ENCODE assay signal across 1 cellular context in genomic region chr10:100972115-100972903, GRCh38.
TF ChIP-seq lines count a peak whose summit lies in the region.

No MANE protein-coding gene starts in this region.

TF ChIP-seq in HepG2, 621 proteins besides CTCF, POLR2A, EP300 and RAD21 (continues in another document):
- TF ChIP-seq ZNF276 (CRISPR knock-in tag; IDR thresholded peaks at IDR 0.05; ENCODE audit: low read depth) (no peak), ZNF766 (CRISPR knock-in tag; IDR thresholded peaks at IDR 0.05; ENCODE audit: borderline replicate concordance) (no peak), NFE2L1 (CRISPR knock-in tag; IDR thresholded peaks at IDR 0.05; ENCODE audit: borderline replicate concordance) (no peak), MLXIP (CRISPR knock-in tag; IDR thresholded peaks at IDR 0.05; ENCODE audit: borderline replicate concordance) (no peak), SNRNP70 (IDR thresholded peaks at IDR 0.05; ENCODE audit: low read depth, low read length) (no peak), NR2F6 (IDR thresholded peaks at IDR 0.05) (peak; percentile 83), NR2F6 (CRISPR knock-in tag; IDR thresholded peaks at IDR 0.05) (peak; percentile 77), ZNF432 (CRISPR knock-in tag; IDR thresholded peaks at IDR 0.05; ENCODE audit: borderline replicate concordance) (no peak), ZNF574 (CRISPR knock-in tag; IDR thresholded peaks at IDR 0.05) (0 out of 2 replicates have a peak, but pooled peaks have one; percentile 12), ZNF337 (CRISPR knock-in tag; IDR thresholded peaks at IDR 0.05; ENCODE audit: borderline replicate concordance, low read depth) (no peak), ZNF333 (CRISPR knock-in tag; IDR thresholded peaks at IDR 0.05; ENCODE audit: borderline replicate concordance) (0 out of 2 replicates have a peak, but pooled peaks have one; percentile 13), NR2C2 (CRISPR knock-in tag; IDR thresholded peaks at IDR 0.05; ENCODE audit: borderline replicate concordance) (peak; percentile 77), KAT7 (CRISPR knock-in tag; IDR thresholded peaks at IDR 0.05; ENCODE audit: borderline replicate concordance) (0 out of 2 replicates have a peak, but pooled peaks have one; percentile 28), NFKB2 (CRISPR knock-in tag; IDR thresholded peaks at IDR 0.05; ENCODE audit: borderline replicate concordance) (peak; percentile 41; the same call in 1 of the 2 replicates), ZNF558 (CRISPR knock-in tag; IDR thresholded peaks at IDR 0.05; ENCODE audit: borderline replicate concordance) (no peak), HNRNPH1 (optimal IDR thresholded peaks at IDR 0.05; ENCODE audit: low read depth, low read length) (no peak), MEIS2 (CRISPR knock-in tag; IDR thresholded peaks at IDR 0.05) (0 out of 2 replicates have a peak, but pooled peaks have one; percentile 34), ZSCAN29 (CRISPR knock-in tag; conservative IDR thresholded peaks at IDR 0.05) (0 out of 2 replicates have a peak, but pooled peaks have one; percentile 29), ZNF232 (CRISPR knock-in tag; IDR thresholded peaks at IDR 0.05; ENCODE audit: borderline replicate concordance) (no peak), MEIS1 (CRISPR knock-in tag; IDR thresholded peaks at IDR 0.05; ENCODE audit: borderline replicate concordance) (no peak), ZNF3 (CRISPR knock-in tag; IDR thresholded peaks at IDR 0.05) (no peak), ZNF670 (CRISPR knock-in tag; IDR thresholded peaks at IDR 0.05; ENCODE audit: borderline replicate concordance) (no peak), TSC22D2 (CRISPR knock-in tag; IDR thresholded peaks at IDR 0.05; ENCODE audit: borderline replicate concordance) (no peak), ZNF205 (CRISPR knock-in tag; IDR thresholded peaks at IDR 0.05) (no peak), RARA (CRISPR knock-in tag; IDR thresholded peaks at IDR 0.05) (peak; percentile 34; the same call in 1 of the 2 replicates)
- TF ChIP-seq, protein P1, sequence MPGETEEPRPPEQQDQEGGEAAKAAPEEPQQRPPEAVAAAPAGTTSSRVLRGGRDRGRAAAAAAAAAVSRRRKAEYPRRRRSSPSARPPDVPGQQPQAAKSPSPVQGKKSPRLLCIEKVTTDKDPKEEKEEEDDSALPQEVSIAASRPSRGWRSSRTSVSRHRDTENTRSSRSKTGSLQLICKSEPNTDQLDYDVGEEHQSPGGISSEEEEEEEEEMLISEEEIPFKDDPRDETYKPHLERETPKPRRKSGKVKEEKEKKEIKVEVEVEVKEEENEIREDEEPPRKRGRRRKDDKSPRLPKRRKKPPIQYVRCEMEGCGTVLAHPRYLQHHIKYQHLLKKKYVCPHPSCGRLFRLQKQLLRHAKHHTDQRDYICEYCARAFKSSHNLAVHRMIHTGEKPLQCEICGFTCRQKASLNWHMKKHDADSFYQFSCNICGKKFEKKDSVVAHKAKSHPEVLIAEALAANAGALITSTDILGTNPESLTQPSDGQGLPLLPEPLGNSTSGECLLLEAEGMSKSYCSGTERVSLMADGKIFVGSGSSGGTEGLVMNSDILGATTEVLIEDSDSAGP (CRISPR knock-in tag; IDR thresholded peaks at IDR 0.05; ENCODE audit: borderline replicate concordance): no peak
- TF ChIP-seq, protein P2, sequence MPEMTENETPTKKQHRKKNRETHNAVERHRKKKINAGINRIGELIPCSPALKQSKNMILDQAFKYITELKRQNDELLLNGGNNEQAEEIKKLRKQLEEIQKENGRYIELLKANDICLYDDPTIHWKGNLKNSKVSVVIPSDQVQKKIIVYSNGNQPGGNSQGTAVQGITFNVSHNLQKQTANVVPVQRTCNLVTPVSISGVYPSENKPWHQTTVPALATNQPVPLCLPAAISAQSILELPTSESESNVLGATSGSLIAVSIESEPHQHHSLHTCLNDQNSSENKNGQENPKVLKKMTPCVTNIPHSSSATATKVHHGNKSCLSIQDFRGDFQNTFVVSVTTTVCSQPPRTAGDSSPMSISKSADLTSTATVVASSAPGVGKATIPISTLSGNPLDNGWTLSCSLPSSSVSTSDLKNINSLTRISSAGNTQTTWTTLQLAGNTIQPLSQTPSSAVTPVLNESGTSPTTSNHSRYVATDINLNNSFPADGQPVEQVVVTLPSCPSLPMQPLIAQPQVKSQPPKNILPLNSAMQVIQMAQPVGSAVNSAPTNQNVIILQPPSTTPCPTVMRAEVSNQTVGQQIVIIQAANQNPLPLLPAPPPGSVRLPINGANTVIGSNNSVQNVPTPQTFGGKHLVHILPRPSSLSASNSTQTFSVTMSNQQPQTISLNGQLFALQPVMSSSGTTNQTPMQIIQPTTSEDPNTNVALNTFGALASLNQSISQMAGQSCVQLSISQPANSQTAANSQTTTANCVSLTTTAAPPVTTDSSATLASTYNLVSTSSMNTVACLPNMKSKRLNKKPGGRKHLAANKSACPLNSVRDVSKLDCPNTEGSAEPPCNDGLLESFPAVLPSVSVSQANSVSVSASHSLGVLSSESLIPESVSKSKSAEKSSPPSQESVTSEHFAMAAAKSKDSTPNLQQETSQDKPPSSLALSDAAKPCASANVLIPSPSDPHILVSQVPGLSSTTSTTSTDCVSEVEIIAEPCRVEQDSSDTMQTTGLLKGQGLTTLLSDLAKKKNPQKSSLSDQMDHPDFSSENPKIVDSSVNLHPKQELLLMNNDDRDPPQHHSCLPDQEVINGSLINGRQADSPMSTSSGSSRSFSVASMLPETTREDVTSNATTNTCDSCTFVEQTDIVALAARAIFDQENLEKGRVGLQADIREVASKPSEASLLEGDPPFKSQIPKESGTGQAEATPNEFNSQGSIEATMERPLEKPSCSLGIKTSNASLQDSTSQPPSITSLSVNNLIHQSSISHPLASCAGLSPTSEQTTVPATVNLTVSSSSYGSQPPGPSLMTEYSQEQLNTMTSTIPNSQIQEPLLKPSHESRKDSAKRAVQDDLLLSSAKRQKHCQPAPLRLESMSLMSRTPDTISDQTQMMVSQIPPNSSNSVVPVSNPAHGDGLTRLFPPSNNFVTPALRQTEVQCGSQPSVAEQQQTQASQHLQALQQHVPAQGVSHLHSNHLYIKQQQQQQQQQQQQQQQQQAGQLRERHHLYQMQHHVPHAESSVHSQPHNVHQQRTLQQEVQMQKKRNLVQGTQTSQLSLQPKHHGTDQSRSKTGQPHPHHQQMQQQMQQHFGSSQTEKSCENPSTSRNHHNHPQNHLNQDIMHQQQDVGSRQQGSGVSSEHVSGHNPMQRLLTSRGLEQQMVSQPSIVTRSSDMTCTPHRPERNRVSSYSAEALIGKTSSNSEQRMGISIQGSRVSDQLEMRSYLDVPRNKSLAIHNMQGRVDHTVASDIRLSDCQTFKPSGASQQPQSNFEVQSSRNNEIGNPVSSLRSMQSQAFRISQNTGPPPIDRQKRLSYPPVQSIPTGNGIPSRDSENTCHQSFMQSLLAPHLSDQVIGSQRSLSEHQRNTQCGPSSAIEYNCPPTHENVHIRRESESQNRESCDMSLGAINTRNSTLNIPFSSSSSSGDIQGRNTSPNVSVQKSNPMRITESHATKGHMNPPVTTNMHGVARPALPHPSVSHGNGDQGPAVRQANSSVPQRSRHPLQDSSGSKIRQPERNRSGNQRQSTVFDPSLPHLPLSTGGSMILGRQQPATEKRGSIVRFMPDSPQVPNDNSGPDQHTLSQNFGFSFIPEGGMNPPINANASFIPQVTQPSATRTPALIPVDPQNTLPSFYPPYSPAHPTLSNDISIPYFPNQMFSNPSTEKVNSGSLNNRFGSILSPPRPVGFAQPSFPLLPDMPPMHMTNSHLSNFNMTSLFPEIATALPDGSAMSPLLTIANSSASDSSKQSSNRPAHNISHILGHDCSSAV (CRISPR knock-in tag; IDR thresholded peaks at IDR 0.05; ENCODE audit: borderline replicate concordance): no peak
- TF ChIP-seq, protein P3, sequence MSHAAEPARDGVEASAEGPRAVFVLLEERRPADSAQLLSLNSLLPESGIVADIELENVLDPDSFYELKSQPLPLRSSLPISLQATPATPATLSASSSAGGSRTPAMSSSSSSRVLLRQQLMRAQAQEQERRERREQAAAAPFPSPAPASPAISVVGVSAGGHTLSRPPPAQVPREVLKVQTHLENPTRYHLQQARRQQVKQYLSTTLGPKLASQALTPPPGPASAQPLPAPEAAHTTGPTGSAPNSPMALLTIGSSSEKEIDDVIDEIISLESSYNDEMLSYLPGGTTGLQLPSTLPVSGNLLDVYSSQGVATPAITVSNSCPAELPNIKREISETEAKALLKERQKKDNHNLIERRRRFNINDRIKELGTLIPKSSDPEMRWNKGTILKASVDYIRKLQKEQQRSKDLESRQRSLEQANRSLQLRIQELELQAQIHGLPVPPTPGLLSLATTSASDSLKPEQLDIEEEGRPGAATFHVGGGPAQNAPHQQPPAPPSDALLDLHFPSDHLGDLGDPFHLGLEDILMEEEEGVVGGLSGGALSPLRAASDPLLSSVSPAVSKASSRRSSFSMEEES (CRISPR knock-in tag; IDR thresholded peaks at IDR 0.05): no peak
- TF ChIP-seq, protein P4, sequence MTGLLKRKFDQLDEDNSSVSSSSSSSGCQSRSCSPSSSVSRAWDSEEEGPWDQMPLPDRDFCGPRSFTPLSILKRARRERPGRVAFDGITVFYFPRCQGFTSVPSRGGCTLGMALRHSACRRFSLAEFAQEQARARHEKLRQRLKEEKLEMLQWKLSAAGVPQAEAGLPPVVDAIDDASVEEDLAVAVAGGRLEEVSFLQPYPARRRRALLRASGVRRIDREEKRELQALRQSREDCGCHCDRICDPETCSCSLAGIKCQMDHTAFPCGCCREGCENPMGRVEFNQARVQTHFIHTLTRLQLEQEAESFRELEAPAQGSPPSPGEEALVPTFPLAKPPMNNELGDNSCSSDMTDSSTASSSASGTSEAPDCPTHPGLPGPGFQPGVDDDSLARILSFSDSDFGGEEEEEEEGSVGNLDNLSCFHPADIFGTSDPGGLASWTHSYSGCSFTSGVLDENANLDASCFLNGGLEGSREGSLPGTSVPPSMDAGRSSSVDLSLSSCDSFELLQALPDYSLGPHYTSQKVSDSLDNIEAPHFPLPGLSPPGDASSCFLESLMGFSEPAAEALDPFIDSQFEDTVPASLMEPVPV (CRISPR knock-in tag; IDR thresholded peaks at IDR 0.05): no peak
